ENCODE assay signal across 20 cellular contexts in the genomic region with DNA sequence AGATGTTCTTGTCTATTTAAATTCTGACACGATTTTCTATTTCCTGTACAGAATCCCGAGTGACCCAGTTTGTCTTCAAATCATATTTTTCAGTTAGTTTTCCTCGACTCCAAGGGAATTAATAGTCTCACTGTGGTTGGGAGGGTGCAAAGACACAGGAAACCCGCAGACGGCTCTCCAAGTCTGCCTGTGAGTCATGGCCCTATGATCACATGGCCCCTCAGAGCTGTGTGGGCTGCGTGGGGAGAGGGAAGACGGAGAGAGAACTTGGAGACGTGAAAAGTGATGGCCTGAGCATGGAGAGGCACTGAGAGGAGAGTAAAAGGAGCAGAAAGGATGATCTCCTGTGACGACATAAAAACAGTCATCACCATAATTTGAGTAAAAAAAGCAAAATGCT.
DNase-seq lines count a peak whose midpoint lies in the region; ATAC-seq and TF ChIP-seq lines count a peak whose summit lies in the region.
"Had no signal": no experiment of that assay in that cellular context is flagged by ENCODE, and none has a peak within 500 bp of the region (broad histone marks: within the 10 kb centered on the region; RNA-seq: fewer than 3 reads in every experiment).

No MANE protein-coding gene starts in this region.

- no peak overlapping the region for H3K4me3 Mint-ChIP-seq in nephron
- H3K4me3 Mint-ChIP-seq: activated CD4-positive, alpha-beta T cell treated with anti-CD3 and anti-CD28 coated beads, Interleukin-2, amount 10 ng/mL, durations not matched to agents 7 days and 5 days had no signal

- H3K27ac ChIP-seq in A673 (ENCODE audit: low read depth, low read length, poor library complexity, severe bottlenecking) = no peak overlapping the region
- H3K27ac ChIP-seq: C4-2B, heart left ventricle, parathyroid adenoma, thyroid gland had no signal

- POLR2A ChIA-PET in A673 (lab: Charles Lee; ENCODE audit: low non-redundant PET) = no interaction called here

- BruUV-seq in A673 (replicated peaks; lab: Mats Ljungman, UMichigan) = no TSS peak

- ATAC-seq in HG03520 (IDR thresholded peaks at IDR 0.05; ENCODE audit: unreplicated experiment) = no peak
- no peak for ATAC-seq in GM21786 (IDR thresholded peaks at IDR 0.05; ENCODE audit: unreplicated experiment)

- peaks cover 11% of the 10 kb centered on the region for H3K4me1 Mint-ChIP-seq in nephron
- H3K4me1 Mint-ChIP-seq: activated CD4-positive, alpha-beta T cell treated with anti-CD3 and anti-CD28 coated beads, Interleukin-2, amount 10 ng/mL, durations not matched to agents 7 days and 5 days had no signal

- DNase-seq in A673 (ENCODE audit: low spot score) (peak; percentile 64), Kasumi-1 (lab: John Stamatoyannopoulos, UW) (peak; percentile 82 to 87), astrocyte of the spinal cord (ENCODE audit: low read depth, low spot score) (peak; percentile 53), NCI-H2227 (lab: John Stamatoyannopoulos, UW; ENCODE audit: unreplicated experiment) (no peak)
- no peak for DNase-seq in stimulated activated CD4-positive, alpha-beta T cell treated with anti-CD3 and anti-CD28 coated beads, Interleukin-1b, Interleukin-23, amount 100 ng/mL, for 48 hours
- DNase-seq: ACHN; activated CD4-positive, alpha-beta T cell treated with anti-CD3 and anti-CD28 coated beads, Interleukin-2, amount 10 ng/mL, durations not matched to agents 7 days and 5 days; heart left ventricle; NCI-H1436; NCI-H2171 treated with DMSO at 0.1 percent for 48 hours; NCI-H526 treated with DMSO at 0.1 percent for 48 hours; Right ventricle myocardium superior; stimulated activated CD4-positive, alpha-beta T cell treated with anti-CD3 and anti-CD28 coated beads, Interleukin-2, amount 100 ng/mL, for 24 hours; stimulated activated naive CD4-positive, alpha-beta T cell; thyroid gland had no signal

- peaks cover 21% of the 10 kb centered on the region for H3K4me1 ChIP-seq in A673 (ENCODE audit: insufficient read depth, low read length, poor library complexity, severe bottlenecking)
- H3K4me1 ChIP-seq: heart left ventricle, parathyroid adenoma, thyroid gland had no signal

- H3K36me3 Mint-ChIP-seq in nephron (ENCODE audit: low read depth) = no peaks in the 10 kb centered on the region

- H3K36me3 ChIP-seq in A673 (ENCODE audit: insufficient read depth, low read length, poor library complexity, severe bottlenecking) = no peaks in the 10 kb centered on the region
- H3K36me3 ChIP-seq: heart left ventricle, thyroid gland had no signal

- peak overlapping the region in 2 of 3 experiments; percentile 5 to 23 for H3K27ac Mint-ChIP-seq in nephron
- H3K27ac Mint-ChIP-seq: activated CD4-positive, alpha-beta T cell treated with anti-CD3 and anti-CD28 coated beads, Interleukin-2, amount 10 ng/mL, durations not matched to agents 7 days and 5 days had no signal

- H3K27me3 ChIP-seq in A673 (replicated peaks; ENCODE audit: insufficient read depth, low read depth, low read length, poor library complexity) = no peaks in the 10 kb centered on the region
- H3K27me3 ChIP-seq: heart left ventricle, thyroid gland had no signal

- no peaks in the 10 kb centered on the region for H3K27me3 Mint-ChIP-seq in nephron (ENCODE audit: low read depth)
- H3K27me3 Mint-ChIP-seq: activated CD4-positive, alpha-beta T cell treated with anti-CD3 and anti-CD28 coated beads, Interleukin-2, amount 10 ng/mL, durations not matched to agents 7 days and 5 days had no signal

- TF ChIP-seq CTCF in A673 (conservative IDR thresholded peaks at IDR 0.05; ENCODE audit: low read depth, low read length) (no peak), astrocyte of the spinal cord (IDR thresholded peaks at IDR 0.05; ENCODE audit: low read depth, low read length) (no peak), nephron (IDR thresholded peaks at IDR 0.05; ENCODE audit: unreplicated experiment in 3 of 3) (no peak)

- H3K9me3 ChIP-seq in A673 (ENCODE audit: low read depth, low read length, poor library complexity, severe bottlenecking) = no peaks in the 10 kb centered on the region
- H3K9me3 ChIP-seq: heart left ventricle, thyroid gland had no signal

- no peaks in the 10 kb centered on the region for H3K9me3 Mint-ChIP-seq in nephron

- CTCF ChIA-PET in A673 (lab: Charles Lee) = interaction anchor here (0.6 kb wide), 1 partner anchor 389 kb away, joined by 3 read pairs; no protein-coding TSS in a partner anchor

- in situ Hi-C loops in astrocyte of the spinal cord (cut with HindIII; ENCODE audit: low sequenced_read_pairs) = no loop called here

- intact Hi-C loops in A673 (cut with micrococcal nuclease; ENCODE audit: unreplicated experiment) = no loop called here

- H3K4me3 ChIP-seq in A673 (ENCODE audit: low read depth, low read length, poor library complexity, severe bottlenecking) = no peak overlapping the region
- H3K4me3 ChIP-seq in astrocyte of the spinal cord (ENCODE audit: low read depth, low read length) = no peak overlapping the region
- H3K4me3 ChIP-seq: heart left ventricle, thyroid gland had no signal

Comparison
In these comparisons a context has a peak if more than half of its experiments do, and no peak if none do; other contexts are left out.
1. DNase-seq: peak in A673 (single experiment), Kasumi-1 (2 of 2) and astrocyte of the spinal cord (single experiment); none in stimulated activated CD4-positive, alpha-beta T cell treated with anti-CD3 and anti-CD28 coated beads, Interleukin-1b, Interleukin-23, amount 100 ng/mL, for 48 hours (single experiment) and NCI-H2227 (single experiment).